8 cellular contexts compared by ENCODE assay signal in the genomic region with DNA sequence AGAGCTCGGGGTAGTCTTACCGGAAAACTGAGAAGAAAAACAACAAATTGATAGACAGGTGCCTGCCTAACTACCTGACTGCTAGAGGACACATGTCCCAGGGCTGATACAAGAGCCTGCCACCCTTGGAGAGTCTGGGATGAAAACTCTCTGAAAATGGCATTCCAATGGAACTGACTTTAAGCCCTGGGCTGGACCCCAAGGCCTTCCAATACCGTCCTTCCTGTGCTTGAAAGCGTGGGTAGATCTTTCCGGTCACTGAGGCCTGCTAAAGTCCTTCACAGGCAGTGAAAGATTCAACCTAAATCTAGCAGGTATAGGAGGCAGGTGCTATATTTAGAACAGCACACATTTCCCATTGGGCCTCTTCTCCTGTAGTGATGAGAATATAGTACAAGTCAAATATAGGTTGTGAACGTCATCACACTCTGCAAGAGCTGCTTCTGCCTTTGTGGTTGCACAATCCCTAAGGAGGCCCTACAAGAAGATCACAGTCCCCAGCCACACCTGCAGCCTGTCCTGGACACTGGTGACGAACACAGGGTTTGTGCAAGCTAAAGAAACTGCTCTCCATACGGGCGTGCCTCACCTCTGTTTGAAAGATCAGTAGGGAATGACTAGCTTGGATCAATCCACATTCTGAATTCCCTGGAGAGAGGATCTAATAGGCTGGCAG. TPM values are rescaled to one million over a fixed set of nuclear protein-coding genes. Genes with fewer than 3 reads are reported as not detected.
DNase-seq lines count a peak whose midpoint lies in the region; ATAC-seq, FAIRE-seq and TF ChIP-seq lines count a peak whose summit lies in the region.

No MANE protein-coding gene starts in this region.

- CTCF ChIA-PET in activated CD4-positive, alpha-beta memory T cell treated with anti-CD3 and anti-CD28 coated beads, Interleukin-2, amount 10 ng/mL, durations not matched to agents 7 days and 5 days (lab: Charles Lee) = interaction anchor here (0.9 to 1.7 kb wide), 4 partner anchors 12 to 198 kb away, joined by 3 to 10 read pairs (median 6); no protein-coding TSS in a partner anchor

- no peaks in the 10 kb centered on the region for H3K27me3 ChIP-seq in keratinocyte (ENCODE audit: control insufficient read depth, extremely low read depth, insufficient read depth, low read length)
- no peaks in the 10 kb centered on the region for H3K27me3 ChIP-seq in testis

- no peak for TF ChIP-seq CTCF in keratinocyte (optimal IDR thresholded peaks at IDR 0.05 in 1 of 3, IDR thresholded peaks at IDR 0.05 in 1 of 3, conservative IDR thresholded peaks at IDR 0.05 in 1 of 3; ENCODE audit: extremely low read depth in 1 of 3, insufficient read depth in 2 of 3, low read length in 3 of 3)
- TF ChIP-seq CTCF in testis (IDR thresholded peaks at IDR 0.05) = no peak

- POLR2A ChIA-PET in activated CD4-positive, alpha-beta memory T cell treated with anti-CD3 and anti-CD28 coated beads, Interleukin-2, amount 10 ng/mL, durations not matched to agents 7 days and 5 days (lab: Charles Lee) = interaction anchor here (0.7 to 2.3 kb wide), 5 partner anchors 8 to 207 kb away, joined by 3 to 16 read pairs (median 4); partner anchors contain the start of genes EXO1 and FH

- ATAC-seq in activated T-cell treated with anti-CD3 and anti-CD28 coated beads, Interleukin-2, amount 50 U/mL, for 4 hours = no peak

- H3K4me3 ChIP-seq in keratinocyte (ENCODE audit: control insufficient read depth in 2 of 3, extremely low read depth in 1 of 3, insufficient read depth in 2 of 3, low read depth in 1 of 3, low read length in 3 of 3) = peak overlapping the region in 1 of 3 experiments; percentile 41
- H3K4me3 ChIP-seq in testis = peak overlapping the region; percentile 83 to 95

- peaks cover 2% of the 10 kb centered on the region for H3K36me3 Mint-ChIP-seq in activated T-cell treated with anti-CD3 and anti-CD28 coated beads, Interleukin-2, amount 50 U/mL, for 4 hours (ENCODE audit: insufficient read depth)
- H3K36me3 Mint-ChIP-seq in activated CD4-positive, alpha-beta memory T cell treated with anti-CD3 and anti-CD28 coated beads, Interleukin-2, amount 10 ng/mL, durations not matched to agents 7 days and 5 days (ENCODE audit: low read depth) = peaks cover 10% of the 10 kb centered on the region

- no peaks in the 10 kb centered on the region for H3K9me3 ChIP-seq in keratinocyte (ENCODE audit: control insufficient read depth, low read depth, low read length)
- no peaks in the 10 kb centered on the region for H3K9me3 ChIP-seq in testis

- peaks cover 8% of the 10 kb centered on the region for H3K9me3 Mint-ChIP-seq in activated T-cell treated with anti-CD3 and anti-CD28 coated beads, Interleukin-2, amount 50 U/mL, for 4 hours
- H3K9me3 Mint-ChIP-seq in activated CD4-positive, alpha-beta memory T cell treated with anti-CD3 and anti-CD28 coated beads, Interleukin-2, amount 10 ng/mL, durations not matched to agents 7 days and 5 days = peaks cover 5% of the 10 kb centered on the region

- TF ChIP-seq POLR2A in testis (IDR thresholded peaks at IDR 0.05) = no peak

- H3K4me1 ChIP-seq in keratinocyte (ENCODE audit: control insufficient read depth, extremely low read depth, insufficient read depth, low read length) = peaks cover 25% of the 10 kb centered on the region
- H3K4me1 ChIP-seq in testis = peaks cover 16% of the 10 kb centered on the region

- intact Hi-C loops in testis (cut with DNase I; ENCODE audit: low total_unique reads) = no loop called here

- peak overlapping the region; percentile 71 for H3K4me2 ChIP-seq in keratinocyte (ENCODE audit: control insufficient read depth, extremely low read depth, insufficient read depth, low read depth, low read length)

- no peak overlapping the region for H2AFZ ChIP-seq in keratinocyte (ENCODE audit: control insufficient read depth, low read length)

- whole genome bisulfite sequencing in testis, 2 donors = 70 to 83% methylated on average over 7 to 9 of the region's 9 CpGs

- peak overlapping the region; percentile 31 for H3K9ac ChIP-seq in keratinocyte (ENCODE audit: control insufficient read depth, extremely low read depth, insufficient read depth, low read length)

- H4K20me1 ChIP-seq in keratinocyte (ENCODE audit: control insufficient read depth, extremely low read depth, insufficient read depth, low read length) = no peaks in the 10 kb centered on the region

- no peaks in the 10 kb centered on the region for H3K9me1 ChIP-seq in keratinocyte (ENCODE audit: control insufficient read depth, extremely low read depth, insufficient read depth, low read length)

- H3K27ac ChIP-seq in keratinocyte (ENCODE audit: control insufficient read depth, insufficient read depth, low read length) (peak overlapping the region; percentile 13), testis (peak overlapping the region; percentile 60 to 87)

- H3K4me1 Mint-ChIP-seq in activated T-cell treated with anti-CD3 and anti-CD28 coated beads, Interleukin-2, amount 50 U/mL, for 4 hours (ENCODE audit: low read depth) = peaks cover 35% of the 10 kb centered on the region
- H3K4me1 Mint-ChIP-seq in activated CD4-positive, alpha-beta memory T cell treated with anti-CD3 and anti-CD28 coated beads, Interleukin-2, amount 10 ng/mL, durations not matched to agents 7 days and 5 days = peaks cover 38% of the 10 kb centered on the region

- H3K79me2 ChIP-seq in keratinocyte (ENCODE audit: control insufficient read depth, insufficient read depth, low read length) = peaks cover 38% of the 10 kb centered on the region

- no peak for DNase-seq in activated T-cell treated with anti-CD3 and anti-CD28 coated beads, Interleukin-2, amount 50 U/mL, for 4 hours
- no peak for DNase-seq in activated T-cell treated with anti-CD3 and anti-CD28 coated beads, Interleukin-2, amount 50 U/mL, for 48 hours
- DNase-seq in activated CD4-positive, alpha-beta memory T cell treated with anti-CD3 and anti-CD28 coated beads, Interleukin-2, amount 10 ng/mL, durations not matched to agents 7 days and 5 days = no peak
- DNase-seq in keratinocyte (ENCODE audit: low read depth, low spot score) (no peak), testis (no peak), AG20443 (ENCODE audit: low spot score) (no peak), HUDEP-2 (lab: John Stamatoyannopoulos, UW; ENCODE audit: unreplicated experiment in 76 of 76) (no peak), NCI-H187 treated with DMSO at 0.1 percent for 48 hours (lab: John Stamatoyannopoulos, UW) (no peak)

- no peaks in the 10 kb centered on the region for H3K27me3 Mint-ChIP-seq in activated T-cell treated with anti-CD3 and anti-CD28 coated beads, Interleukin-2, amount 50 U/mL, for 4 hours (ENCODE audit: low read depth)
- peaks cover 2% of the 10 kb centered on the region for H3K27me3 Mint-ChIP-seq in activated CD4-positive, alpha-beta memory T cell treated with anti-CD3 and anti-CD28 coated beads, Interleukin-2, amount 10 ng/mL, durations not matched to agents 7 days and 5 days

- H3K36me3 ChIP-seq in keratinocyte (ENCODE audit: control insufficient read depth in 2 of 2, extremely low read depth in 1 of 2, insufficient read depth in 2 of 2, low read length in 2 of 2) (no peaks in the 10 kb centered on the region), testis (ENCODE audit: low read depth, missing control alignments) (no peaks in the 10 kb centered on the region)

- H3K4me3 Mint-ChIP-seq in activated T-cell treated with anti-CD3 and anti-CD28 coated beads, Interleukin-2, amount 50 U/mL, for 4 hours = peak overlapping the region; percentile 73
- H3K4me3 Mint-ChIP-seq in activated CD4-positive, alpha-beta memory T cell treated with anti-CD3 and anti-CD28 coated beads, Interleukin-2, amount 10 ng/mL, durations not matched to agents 7 days and 5 days = peak overlapping the region; percentile 65

- dilution Hi-C loops in keratinocyte (cut with MboI; ENCODE audit: extremely low pct_ligation_motif_present, low sequenced_read_pairs) = no loop called here

- H3K27ac Mint-ChIP-seq in activated CD4-positive, alpha-beta memory T cell treated with anti-CD3 and anti-CD28 coated beads, Interleukin-2, amount 10 ng/mL, durations not matched to agents 7 days and 5 days = peak overlapping the region; percentile 45

- FAIRE-seq in keratinocyte (lab: Jason Lieb, UNC) = no peak

RNA-seq across cellular contexts. Expression of gene CHML, which starts 0.8 kb away (rescaled TPM):
- total RNA-seq in activated T-cell treated with anti-CD3 and anti-CD28 coated beads, Interleukin-2, amount 50 U/mL, for 4 hours = 10 to 100 TPM; 27.2 to 46.7 (median 28.9) TPM
- total RNA-seq in activated CD4-positive, alpha-beta memory T cell treated with anti-CD3 and anti-CD28 coated beads, Interleukin-2, amount 10 ng/mL, durations not matched to agents 7 days and 5 days = 1 to 10 TPM; 8.9 to 9.9 TPM
- polyA plus RNA-seq in keratinocyte = 5.2 to 8.3 TPM (median 7.3 TPM) in 3 replicates
- polyA plus RNA-seq in keratinocyte (2011; ENCODE audit: low read depth) = 3.7 TPM
- polyA plus RNA-seq in keratinocyte (2011; cell fraction: cytosol; rRNA removed) = 2.0 and 6.1 TPM in 2 replicates
- polyA plus RNA-seq in keratinocyte (2011; cell fraction: nucleus; rRNA removed) = 8.0 and 10.0 TPM in 2 replicates
- polyA plus RNA-seq in keratinocyte (2012; ENCODE audit: low replicate concordance) = 3.6 and 6.4 TPM in 2 replicates
- polyA minus RNA-seq in keratinocyte = 13.1 to 28.4 TPM (median 22.4 TPM) in 3 replicates
- 9.0 TPM for polyA minus RNA-seq in keratinocyte (2011; cell fraction: cytosol; rRNA and poly(A)+ RNA removed)
- 10.2 and 19.5 TPM in 2 replicates for polyA minus RNA-seq in keratinocyte (2011; cell fraction: nucleus; rRNA and poly(A)+ RNA removed)
- total RNA-seq in testis = 10 to 100 TPM; 20.0 to 26.2 TPM
- polyA plus RNA-seq in testis (ENCODE audit: insufficient read depth, low read depth, low replicate concordance) = 5.8 TPM

RNA-seq across cellular contexts. Expression of gene OPN3, which starts 0.8 kb away (rescaled TPM):
- total RNA-seq in activated T-cell treated with anti-CD3 and anti-CD28 coated beads, Interleukin-2, amount 50 U/mL, for 4 hours = 1 to 10 TPM; 6.2 to 8.5 (median 6.9) TPM
- total RNA-seq in activated CD4-positive, alpha-beta memory T cell treated with anti-CD3 and anti-CD28 coated beads, Interleukin-2, amount 10 ng/mL, durations not matched to agents 7 days and 5 days = 1 to 10 TPM; 8.0 to 9.6 TPM
- polyA plus RNA-seq in keratinocyte (33.4 to 65.0 TPM (median 48.4 TPM) in 3 replicates), testis (ENCODE audit: insufficient read depth, low read depth, low replicate concordance) (25.8 TPM)
- 15.3 TPM for polyA plus RNA-seq in keratinocyte (2011; ENCODE audit: low read depth)
- polyA plus RNA-seq in keratinocyte (2011; cell fraction: cytosol; rRNA removed) = 31.8 and 54.4 TPM in 2 replicates
- 23.5 and 27.7 TPM in 2 replicates for polyA plus RNA-seq in keratinocyte (2011; cell fraction: nucleus; rRNA removed)
- 22.1 and 36.1 TPM in 2 replicates for polyA plus RNA-seq in keratinocyte (2012; ENCODE audit: low replicate concordance)
- 26.1 to 46.6 TPM (median 33.7 TPM) in 3 replicates for polyA minus RNA-seq in keratinocyte
- polyA minus RNA-seq in keratinocyte (2011; cell fraction: cytosol; rRNA and poly(A)+ RNA removed) = 42.2 TPM
- polyA minus RNA-seq in keratinocyte (2011; cell fraction: nucleus; rRNA and poly(A)+ RNA removed) = 13.8 and 23.7 TPM in 2 replicates
- total RNA-seq in testis = 10 to 100 TPM; 41.4 to 45.8 TPM

RNA-seq across cellular contexts. Expression of gene WDR64, which starts 11.1 kb away (rescaled TPM):
- total RNA-seq in activated T-cell treated with anti-CD3 and anti-CD28 coated beads, Interleukin-2, amount 50 U/mL, for 4 hours = under 1 TPM in 2 of 3 donors, not detected in 1; 0.13 to 0.14 TPM
- under 1 TPM in 1 of 2 experiments, not detected in 1; 0.13 TPM for total RNA-seq in activated CD4-positive, alpha-beta memory T cell treated with anti-CD3 and anti-CD28 coated beads, Interleukin-2, amount 10 ng/mL, durations not matched to agents 7 days and 5 days
- not detected in 3 replicates for polyA plus RNA-seq in keratinocyte
- polyA plus RNA-seq in keratinocyte (2011; ENCODE audit: low read depth) = not detected
- not detected in 2 replicates for polyA plus RNA-seq in keratinocyte (2011; cell fraction: cytosol; rRNA removed)
- not detected in 2 replicates for polyA plus RNA-seq in keratinocyte (2011; cell fraction: nucleus; rRNA removed)
- not detected in 2 replicates for polyA plus RNA-seq in keratinocyte (2012; ENCODE audit: low replicate concordance)
- polyA minus RNA-seq in keratinocyte = not detected in 3 replicates
- not detected for polyA minus RNA-seq in keratinocyte (2011; cell fraction: cytosol; rRNA and poly(A)+ RNA removed)
- not detected in 2 replicates for polyA minus RNA-seq in keratinocyte (2011; cell fraction: nucleus; rRNA and poly(A)+ RNA removed)
- 1 to 10 TPM; 4.3 to 5.5 TPM for total RNA-seq in testis
- polyA plus RNA-seq in testis (ENCODE audit: insufficient read depth, low read depth, low replicate concordance) = 7.1 TPM

Comparison
In these comparisons a context has a peak if more than half of its experiments do, and no peak if none do; other contexts are left out.
1. RNA of gene OPN3, which starts 0.8 kb away (total RNA-seq): 41.4 to 45.8 TPM in testis; 8.0 to 9.6 TPM in activated CD4-positive, alpha-beta memory T cell treated with anti-CD3 and anti-CD28 coated beads, Interleukin-2, amount 10 ng/mL, durations not matched to agents 7 days and 5 days and 6.2 to 8.5 TPM in activated T-cell treated with anti-CD3 and anti-CD28 coated beads, Interleukin-2, amount 50 U/mL, for 4 hours; every median in the first group is over 4 times any median in the second.
2. RNA of gene WDR64, which starts 11.1 kb away (total RNA-seq): 4.3 to 5.5 TPM in testis; 0.13 TPM in activated CD4-positive, alpha-beta memory T cell treated with anti-CD3 and anti-CD28 coated beads, Interleukin-2, amount 10 ng/mL, durations not matched to agents 7 days and 5 days and 0.13 to 0.14 TPM in activated T-cell treated with anti-CD3 and anti-CD28 coated beads, Interleukin-2, amount 50 U/mL, for 4 hours; every median in the first group is over 4 times any median in the second.